ENCODE assay signal across 8 cellular contexts in genomic region chr11:66546368-66546965, GRCh38. TPM values are rescaled to one million over a fixed set of nuclear protein-coding genes. Genes with fewer than 3 reads are reported as not detected.
DNase-seq lines count a peak whose midpoint lies in the region; ATAC-seq lines count a peak whose summit lies in the region.

Gene ACTN3 (plus strand): TSS chr11:66546903. CDS start chr11:66546938, 35 bp downstream.

- H3K9me3 Mint-ChIP-seq in activated naive CD4-positive, alpha-beta T cell treated with anti-CD3 and anti-CD28 coated beads, Interleukin-2, amount 50 U/mL, for 72 hours = no peaks in the 10 kb centered on the region
- no peaks in the 10 kb centered on the region for H3K9me3 Mint-ChIP-seq in stimulated activated effector memory CD8-positive, alpha-beta T cell treated with anti-CD3 and anti-CD28 coated beads, Interleukin-12 subunit alpha, Interleukin-12 subunit beta, amount 100 ng/mL, for 72 hours

- H3K4me3 ChIP-seq in iPS-11a (ENCODE audit: low read depth, low read length) = peak within 1 kb of the TSS; percentile 78

- DNase-seq in stimulated activated CD4-positive, alpha-beta T cell treated with anti-CD3 and anti-CD28 coated beads, Interleukin-4, amount 100 ng/mL, for 1 hour = peak; percentile 15
- DNase-seq in stimulated activated CD4-positive, alpha-beta T cell treated with anti-CD3 and anti-CD28 coated beads, Interleukin-12 subunit alpha, Interleukin-12 subunit beta, amount 100 ng/mL, for 4 hours = no peak
- no peak for DNase-seq in activated naive CD4-positive, alpha-beta T cell treated with anti-CD3 and anti-CD28 coated beads, Interleukin-2, amount 50 U/mL, for 72 hours (ENCODE audit: low spot score in 2 of 2)
- DNase-seq in stimulated activated effector memory CD8-positive, alpha-beta T cell treated with anti-CD3 and anti-CD28 coated beads, Interleukin-12 subunit alpha, Interleukin-12 subunit beta, amount 100 ng/mL, for 72 hours (ENCODE audit: low spot score in 2 of 2) = no peak

- peak within 1 kb of the TSS; percentile 44 to 78 for H3K27ac Mint-ChIP-seq in activated naive CD4-positive, alpha-beta T cell treated with anti-CD3 and anti-CD28 coated beads, Interleukin-2, amount 50 U/mL, for 72 hours
- peak within 1 kb of the TSS; percentile 85 for H3K27ac Mint-ChIP-seq in stimulated activated effector memory CD8-positive, alpha-beta T cell treated with anti-CD3 and anti-CD28 coated beads, Interleukin-12 subunit alpha, Interleukin-12 subunit beta, amount 100 ng/mL, for 72 hours

- H3K36me3 Mint-ChIP-seq in activated naive CD4-positive, alpha-beta T cell treated with anti-CD3 and anti-CD28 coated beads, Interleukin-2, amount 50 U/mL, for 72 hours = peaks cover 0 to 4% of the 10 kb centered on the region in 2 donors
- peaks cover 12% of the 10 kb centered on the region for H3K36me3 Mint-ChIP-seq in stimulated activated effector memory CD8-positive, alpha-beta T cell treated with anti-CD3 and anti-CD28 coated beads, Interleukin-12 subunit alpha, Interleukin-12 subunit beta, amount 100 ng/mL, for 72 hours

- peak; percentile 0 to 3 for ATAC-seq in activated naive CD4-positive, alpha-beta T cell treated with anti-CD3 and anti-CD28 coated beads, Interleukin-2, amount 50 U/mL, for 72 hours
- ATAC-seq in stimulated activated effector memory CD8-positive, alpha-beta T cell treated with anti-CD3 and anti-CD28 coated beads, Interleukin-12 subunit alpha, Interleukin-12 subunit beta, amount 100 ng/mL, for 72 hours = peak; percentile 3
- ATAC-seq in GM21528 (IDR thresholded peaks at IDR 0.05; ENCODE audit: low FRiP score, unreplicated experiment) (no peak), HG03342 (IDR thresholded peaks at IDR 0.05; ENCODE audit: unreplicated experiment) (no peak), HG03571 (IDR thresholded peaks at IDR 0.05; ENCODE audit: unreplicated experiment) (no peak)

- peak within 1 kb of the TSS; percentile 82 for H3K4me3 Mint-ChIP-seq in stimulated activated effector memory CD8-positive, alpha-beta T cell treated with anti-CD3 and anti-CD28 coated beads, Interleukin-12 subunit alpha, Interleukin-12 subunit beta, amount 100 ng/mL, for 72 hours

- peaks cover 47% of the 10 kb centered on the region for H3K4me1 Mint-ChIP-seq in stimulated activated effector memory CD8-positive, alpha-beta T cell treated with anti-CD3 and anti-CD28 coated beads, Interleukin-12 subunit alpha, Interleukin-12 subunit beta, amount 100 ng/mL, for 72 hours

RNA-seq across cellular contexts. Expression of gene ACTN3, which starts in this region (rescaled TPM):
- under 1 TPM; 0.31 to 0.57 TPM for total RNA-seq in activated naive CD4-positive, alpha-beta T cell treated with anti-CD3 and anti-CD28 coated beads, Interleukin-2, amount 50 U/mL, for 72 hours

Comparison
In these comparisons a context has a peak if more than half of its experiments do, and no peak if none do; other contexts are left out.
1. Peak in ATAC-seq in activated naive CD4-positive, alpha-beta T cell treated with anti-CD3 and anti-CD28 coated beads, Interleukin-2, amount 50 U/mL, for 72 hours; RNA of the gene not detected or under 1 TPM.